8 cellular contexts compared by ENCODE assay signal in genomic region chr1:164786980-164787833, GRCh38.
A peak's percentile ranks its signal among the peaks of the same experiment; 100 is the strongest.
DNase-seq lines count a peak whose midpoint lies in the region; ATAC-seq lines count a peak whose summit lies in the region.

No MANE protein-coding gene starts in this region.

- H3K4me3 ChIP-seq in esophagus (ENCODE audit: low read depth in 1 of 2, low read length in 2 of 2), result no peak overlapping the region

- ATAC-seq in GM21390 (IDR thresholded peaks at IDR 0.05; ENCODE audit: unreplicated experiment), result peak; percentile 97

- H3K36me3 ChIP-seq in esophagus (ENCODE audit: control insufficient read depth in 2 of 2, insufficient read depth in 2 of 2, low read length in 1 of 2), result no peaks in the 10 kb centered on the region

- 17 to 18% methylated on average over 10 of the region's 10 CpGs for WGBS in esophagus, 2 donors

- DNase-seq in DMS 273 (lab: John Stamatoyannopoulos, UW; ENCODE audit: unreplicated experiment), result peak; percentile 94
- peak; percentile 54 for DNase-seq in HT1080 (ENCODE audit: low read depth)
- DNase-seq in NOMO-1 treated with dmso at 0.1 percent for 144 hours (lab: John Stamatoyannopoulos, UW; ENCODE audit: unreplicated experiment), result peak; percentile 24
- peak; percentile 81 for DNase-seq in activated CD8-positive, alpha-beta memory T cell treated with anti-CD3 and anti-CD28 coated beads, Interleukin-2, amount 50 U/mL, for 48 hours
- DNase-seq in mucosa of gallbladder (ENCODE audit: low spot score), result peak; percentile 85
- DNase-seq in stimulated activated CD8-positive, alpha-beta memory T cell treated with anti-CD3 and anti-CD28 coated beads, Interleukin-7, amount 100 ng/mL, for 4 hours (ENCODE audit: low read depth in 2 of 2), result peak; percentile 16 to 29

- peaks cover 6 to 22% of the 10 kb centered on the region in 2 donors for H3K4me1 ChIP-seq in esophagus (ENCODE audit: control insufficient read depth in 2 of 2, insufficient read depth in 2 of 2, low read length in 1 of 2)

- H3K27me3 ChIP-seq in esophagus (ENCODE audit: control insufficient read depth in 1 of 2, insufficient read depth in 2 of 2, low read length in 2 of 2), result no peaks in the 10 kb centered on the region

- H3K27ac ChIP-seq in esophagus (ENCODE audit: low read depth in 2 of 2, low read length in 1 of 2), result peak overlapping the region; percentile 80 to 85

- no peaks in the 10 kb centered on the region for H3K9me3 ChIP-seq in esophagus (ENCODE audit: control insufficient read depth in 2 of 2, insufficient read depth in 1 of 2, low read depth in 1 of 2, low read length in 1 of 2)

Comparison
In these comparisons a context has a peak if more than half of its experiments do, and no peak if none do; other contexts are left out.
1. DNase-seq: peak in every context shown above with its lines; median percentile 94 in DMS 273; 85 in mucosa of gallbladder; 81 in activated CD8-positive, alpha-beta memory T cell treated with anti-CD3 and anti-CD28 coated beads, Interleukin-2, amount 50 U/mL, for 48 hours; 54 in HT1080; 24 in NOMO-1 treated with dmso at 0.1 percent for 144 hours; 22 in stimulated activated CD8-positive, alpha-beta memory T cell treated with anti-CD3 and anti-CD28 coated beads, Interleukin-7, amount 100 ng/mL, for 4 hours.